Comparison of ENCODE assay signal across 28 cellular contexts in genomic region chr4:157999723-158000122, GRCh38.
"Had no signal": no experiment of that assay in that cellular context is flagged by ENCODE, and none has a peak within 500 bp of the region (broad histone marks: within the 10 kb centered on the region; RNA-seq: fewer than 3 reads in every experiment).

No MANE protein-coding gene starts in this region.

- H3K9me3 ChIP-seq: ovary, psoas muscle, spleen, suprapubic skin, testis, tibial artery, transverse colon, upper lobe of right lung, uterus had no signal

- H3K4me2 ChIP-seq: neural progenitor cell, smooth muscle cell had no signal

- H3K27me3 ChIP-seq: neural progenitor cell, ovary, spleen, suprapubic skin, testis, tibial artery, transverse colon, upper lobe of right lung, uterus had no signal

- ATAC-seq: natural killer cell; psoas muscle; right cardiac atrium; sciatic nerve; stimulated activated memory B cell treated with anti-CD40 and anti-IgM and Interleukin-4, amounts not matched to agents 10 μg/mL and 1 μg/mL and 100 μg/mL, for 72 hours; stimulated activated naive CD8-positive, alpha-beta T cell treated with anti-CD3 and anti-CD28 coated beads, Interleukin-15, amount 100 ng/mL, for 72 hours; stimulated activated naive CD8-positive, alpha-beta T cell treated with anti-CD3 and anti-CD28 coated beads, Interleukin-15, Interleukin-2, amounts not matched to agents 100 U/mL and 50 U/mL, for 24 hours; upper lobe of right lung had no signal

- H3K36me3 ChIP-seq: neural progenitor cell, ovary, spleen, suprapubic skin, tibial artery, transverse colon, upper lobe of right lung, uterus had no signal

- H2AFZ ChIP-seq: neural progenitor cell, parathyroid adenoma had no signal

- H3K4me3 ChIP-seq: neural progenitor cell, ovary, psoas muscle, skin epidermis, smooth muscle cell, spleen, suprapubic skin, testis, tibial artery, transverse colon, upper lobe of right lung, uterus had no signal

- H3K4me1 ChIP-seq: parathyroid adenoma, psoas muscle, testis, tibial artery, uterus had no signal

- H3K79me2 ChIP-seq: parathyroid adenoma had no signal

- H3K27ac ChIP-seq: neural progenitor cell, ovary, parathyroid adenoma, psoas muscle, skin epidermis, spleen, suprapubic skin, testis, tibial artery, transverse colon, upper lobe of right lung had no signal

- DNase-seq: natural killer cell; occipital lobe; ovary; posterior cingulate gyrus; psoas muscle; right cardiac atrium; spleen; stimulated activated CD4-positive, alpha-beta T cell treated with anti-CD3 and anti-CD28 coated beads, Interleukin-12 subunit alpha, Interleukin-12 subunit beta, amount 100 ng/mL, for 4 hours; stimulated activated CD4-positive, alpha-beta T cell treated with anti-CD3 and anti-CD28 coated beads, Interleukin-1b, Interleukin-23, amount 100 ng/mL, for 48 hours; stimulated activated CD4-positive, alpha-beta T cell treated with anti-CD3 and anti-CD28 coated beads, Interleukin-4, amount 100 ng/mL, for 1 hour; stimulated activated CD4-positive, alpha-beta T cell treated with anti-CD3 and anti-CD28 coated beads, Interleukin-4, amount 100 ng/mL, for 4 hours; stimulated activated CD8-positive, alpha-beta memory T cell treated with anti-CD3 and anti-CD28 coated beads, Interleukin-4, amount 100 ng/mL, for 48 hours; stimulated activated naive CD4-positive, alpha-beta T cell; stimulated activated naive CD8-positive, alpha-beta T cell treated with anti-CD3 and anti-CD28 coated beads, Interleukin-15, amount 100 ng/mL, for 72 hours; stimulated activated naive CD8-positive, alpha-beta T cell treated with anti-CD3 and anti-CD28 coated beads, Interleukin-15, Interleukin-2, amounts not matched to agents 100 U/mL and 50 U/mL, for 24 hours; substantia nigra; testis; tibial artery; transverse colon; upper lobe of right lung; uterus had no signal
